ENCODE assay signal across 24 cellular contexts in genomic region chr9:565528-565927, GRCh38.
"Had no signal": no experiment of that assay in that cellular context is flagged by ENCODE, and none has a peak within 500 bp of the region (broad histone marks: within the 10 kb centered on the region; RNA-seq: fewer than 3 reads in every experiment).

No MANE protein-coding gene starts in this region.

- H3K9me3 ChIP-seq: esophagus muscularis mucosa, gastrocnemius medialis, lower lobe of right lung, neutrophil, stomach, thoracic aorta, transverse colon had no signal

- H3K4me1 ChIP-seq: lower lobe of right lung had no signal

- H3K9me3 Mint-ChIP-seq: dendritic cell treated with granulocyte-macrophage colony-stimulating factor and Interleukin-4, amounts not matched to agents 40 ng/mL and 50 ng/mL, for 4 days; effector memory CD8-positive, alpha-beta T cell had no signal

- H3K27me3 ChIP-seq: esophagus muscularis mucosa, gastrocnemius medialis, spleen, stomach, transverse colon had no signal

- DNase-seq: effector memory CD8-positive, alpha-beta T cell; gastrocnemius medialis; glutamatergic neuron; kidney; left cardiac atrium; left ventricle myocardium inferior; lower lobe of right lung; mesendoderm; naive thymus-derived CD4-positive, alpha-beta T cell; posterior cingulate gyrus; spleen; stimulated activated CD4-positive, alpha-beta T cell treated with anti-CD3 and anti-CD28 coated beads, Interleukin-15, amount 100 ng/mL, for 24 hours; stimulated activated CD4-positive, alpha-beta T cell treated with anti-CD3 and anti-CD28 coated beads, Interleukin-1b, Interleukin-23, amount 100 ng/mL, for 48 hours; stimulated activated CD4-positive, alpha-beta T cell treated with anti-CD3 and anti-CD28 coated beads, Interleukin-4, amount 100 ng/mL, for 24 hours; stimulated activated naive CD4-positive, alpha-beta T cell; stomach; substantia nigra; transverse colon had no signal

- H3K27ac ChIP-seq: epithelial cell of prostate, esophagus muscularis mucosa, gastrocnemius medialis, lower lobe of right lung, neutrophil, stomach, thoracic aorta had no signal

- H3K4me3 Mint-ChIP-seq: dendritic cell treated with granulocyte-macrophage colony-stimulating factor and Interleukin-4, amounts not matched to agents 40 ng/mL and 50 ng/mL, for 4 days; effector memory CD8-positive, alpha-beta T cell; naive thymus-derived CD4-positive, alpha-beta T cell had no signal

- H3K36me3 ChIP-seq: esophagus muscularis mucosa, gastrocnemius medialis, lower lobe of right lung, neutrophil, spleen, stomach, thoracic aorta, transverse colon had no signal

- H3K4me3 ChIP-seq: esophagus muscularis mucosa, gastrocnemius medialis, left ventricle myocardium inferior, lower lobe of right lung, spleen, stomach, thoracic aorta, transverse colon had no signal

- ATAC-seq: effector memory CD8-positive, alpha-beta T cell; gastrocnemius medialis; left cardiac atrium; lower lobe of right lung; naive thymus-derived CD4-positive, alpha-beta T cell; sciatic nerve had no signal

- H3K27ac Mint-ChIP-seq: dendritic cell treated with granulocyte-macrophage colony-stimulating factor and Interleukin-4, amounts not matched to agents 40 ng/mL and 50 ng/mL, for 4 days; effector memory CD8-positive, alpha-beta T cell; naive thymus-derived CD4-positive, alpha-beta T cell had no signal
